ENCODE assay signal across 23 cellular contexts in genomic region chr2:192007819-192008218, GRCh38.
DNase-seq lines count a peak whose midpoint lies in the region; ATAC-seq and TF ChIP-seq lines count a peak whose summit lies in the region.
"Had no signal": no experiment of that assay in that cellular context is flagged by ENCODE, and none has a peak within 500 bp of the region (broad histone marks: within the 10 kb centered on the region; RNA-seq: fewer than 3 reads in every experiment).

No MANE protein-coding gene starts in this region.

- ATAC-seq in GM18909 (IDR thresholded peaks at IDR 0.05; ENCODE audit: poor library complexity, unreplicated experiment) = no peak
- ATAC-seq: HCT116, natural killer cell, T-helper 17 cell, upper lobe of right lung had no signal

- H3K9ac ChIP-seq in adipocyte (ENCODE audit: low read length) = no peak overlapping the region

- H3K36me3 ChIP-seq in adipocyte (ENCODE audit: control insufficient read depth, insufficient read depth, low read length, severe bottlenecking) = no peaks in the 10 kb centered on the region
- H3K36me3 ChIP-seq: stomach, upper lobe of right lung, WERI-Rb-1 had no signal

- H3K9me3 ChIP-seq in adipocyte (ENCODE audit: control insufficient read depth, low read length) = no peaks in the 10 kb centered on the region
- H3K9me3 ChIP-seq: stomach had no signal

- intact Hi-C loops in head of caudate nucleus (cut with DNase I) = no loop called here

- H3K27me3 ChIP-seq in adipocyte (replicated peaks; ENCODE audit: control insufficient read depth, insufficient read depth, low read length) = no peaks in the 10 kb centered on the region
- H3K27me3 ChIP-seq: stomach, upper lobe of right lung had no signal

- no peak overlapping the region for H3K27ac ChIP-seq in substantia nigra (ENCODE audit: low read depth, low read length, poor library complexity, severe bottlenecking)
- H3K27ac ChIP-seq: stomach, upper lobe of right lung, WERI-Rb-1 had no signal

- DNase-seq in AG10803 (ENCODE audit: low read depth) = peak; percentile 26
- DNase-seq in adipocyte (ENCODE audit: low read depth) = peak; percentile 58
- peak; percentile 65 for DNase-seq in fibroblast of peridontal ligament (ENCODE audit: extremely low read depth)
- peak; percentile 28 to 51 for DNase-seq in lung microvascular endothelial cell (ENCODE audit: low read depth in 2 of 2)
- no peak for DNase-seq in A172 (ENCODE audit: low spot score)
- DNase-seq in head of caudate nucleus = no peak
- no peak for DNase-seq in substantia nigra (lab: John Stamatoyannopoulos, UW)
- DNase-seq: activated CD8-positive, alpha-beta memory T cell treated with anti-CD3 and anti-CD28 coated beads, Interleukin-2, amount 50 U/mL, for 48 hours; activated effector memory CD4-positive, alpha-beta T cell treated with Interleukin-2 at 50 U/mL for 16 hours; cerebellar nuclear complex; GF-D8; MM.1S; natural killer cell; NCI-H1436 treated with DMSO at 0.1 percent for 48 hours; SHP77 treated with DMSO at 0.1 percent for 48 hours; small intestine; stimulated activated CD4-positive, alpha-beta T cell treated with anti-CD3 and anti-CD28 coated beads, Interleukin-2, amount 100 ng/mL, for 48 hours; stomach; T-helper 17 cell; upper lobe of right lung; WERI-Rb-1 had no signal

- H3K4me3 ChIP-seq in AG10803 (ENCODE audit: low read length) (no peak overlapping the region), adipocyte (ENCODE audit: low read length) (no peak overlapping the region)
- H3K4me3 ChIP-seq: stomach, upper lobe of right lung had no signal

- peaks cover 18% of the 10 kb centered on the region for H3K4me1 ChIP-seq in adipocyte (ENCODE audit: control insufficient read depth, insufficient read depth, low read length)
- H3K4me1 ChIP-seq: stomach, upper lobe of right lung had no signal

- no peak for TF ChIP-seq CTCF in AG10803 (conservative IDR thresholded peaks at IDR 0.05; ENCODE audit: low read length)

Comparison
In these comparisons a context has a peak if more than half of its experiments do, and no peak if none do; other contexts are left out.
1. DNase-seq: peak in AG10803 (single experiment), adipocyte (single experiment), fibroblast of peridontal ligament (single experiment) and lung microvascular endothelial cell (2 of 2); none in A172 (single experiment), head of caudate nucleus (0 of 42) and substantia nigra (0 of 49).